ENCODE assay signal across 3 cellular contexts in genomic region chr4:82525287-82525898, GRCh38.
TF ChIP-seq lines count a peak whose summit lies in the region.

No MANE protein-coding gene starts in this region.

TF ChIP-seq in SK-N-SH treated with all-trans-retinoic acid at 6 μM for 48 hours, 23 proteins besides CTCF, POLR2A, EP300 and RAD21 (continued from another document):
- TF ChIP-seq ZNF8 (CRISPR knock-in tag; IDR thresholded peaks at IDR 0.05) = no peak

TF ChIP-seq in SK-N-SH, 30 proteins besides CTCF, POLR2A, EP300 and RAD21 (continued from another document):
- TF ChIP-seq FOSL2 (IDR thresholded peaks at IDR 0.05; ENCODE audit: borderline replicate concordance, low read depth) = no peak
- no peak for TF ChIP-seq RXRA (IDR thresholded peaks at IDR 0.05; ENCODE audit: borderline replicate concordance, low read depth)
- no peak for TF ChIP-seq ZBTB33 (IDR thresholded peaks at IDR 0.05; ENCODE audit: borderline replicate concordance, low read depth)

TF ChIP-seq in H1, 55 proteins besides CTCF, POLR2A, EP300 and RAD21:
- TF ChIP-seq ATF2 (IDR thresholded peaks at IDR 0.05; ENCODE audit: low read length) (no peak), CREB1 (IDR thresholded peaks at IDR 0.05) (no peak), PHF8 (conservative IDR thresholded peaks at IDR 0.05; ENCODE audit: low read depth, low read length) (no peak), KDM5A (IDR thresholded peaks at IDR 0.05; ENCODE audit: low read length) (no peak), HDAC6 (IDR thresholded peaks at IDR 0.05; ENCODE audit: low read depth, low read length) (no peak), POU5F1 (IDR thresholded peaks at IDR 0.05; ENCODE audit: low read depth, low read length) (no peak)
